37 cellular contexts compared by ENCODE assay signal in genomic region chr15:66564136-66565041, GRCh38. TPM values are rescaled to one million over a fixed set of nuclear protein-coding genes. Genes with fewer than 3 reads are reported as not detected.
A peak's percentile ranks its signal among the peaks of the same experiment; 100 is the strongest.
DNase-seq lines count a peak whose midpoint lies in the region; ATAC-seq and TF ChIP-seq lines count a peak whose summit lies in the region.
"Had no signal": no experiment of that assay in that cellular context is flagged by ENCODE, and none has a peak within 500 bp of the region (broad histone marks: within the 10 kb centered on the region; RNA-seq: fewer than 3 reads in every experiment).

No MANE protein-coding gene starts in this region.

- peaks cover 0 to 9% of the 10 kb centered on the region in 2 donors for H3K36me3 ChIP-seq in neuronal stem cell (replicated peaks in 1 of 2; ENCODE audit: control insufficient read depth in 2 of 2, insufficient read depth in 2 of 2, low read length in 2 of 2)
- H3K36me3 ChIP-seq: gastroesophageal sphincter, pancreas, thyroid gland had no signal

- H3K9ac ChIP-seq in neuronal stem cell (ENCODE audit: low read depth, low read length, poor library complexity): peak overlapping the region; percentile 63
- H3K9ac ChIP-seq: KMS-11, SK-N-SH had no signal

- no peak for ATAC-seq in activated CD8-positive, alpha-beta memory T cell treated with anti-CD3 and anti-CD28 coated beads, Interleukin-2, amount 10 ng/mL, durations not matched to agents 7 days and 5 days
- ATAC-seq in GM21619 (IDR thresholded peaks at IDR 0.05; ENCODE audit: unreplicated experiment): no peak
- ATAC-seq: gastroesophageal sphincter, left colon, pancreas, right cardiac atrium had no signal

- no CpG with 5 or more reads among the region's 18 CpGs for WGBS in neuronal stem cell (ENCODE audit: extremely low coverage in 2 of 2, insufficient read length in 2 of 2, insufficient replicate concordance in 1 of 2), 2 donors

- DNase-seq in activated CD8-positive, alpha-beta memory T cell treated with anti-CD3 and anti-CD28 coated beads, Interleukin-2, amount 50 U/mL, for 48 hours: peak; percentile 34
- DNase-seq in activated CD8-positive, alpha-beta memory T cell treated with anti-CD3 and anti-CD28 coated beads, Interleukin-2, amount 10 ng/mL, durations not matched to agents 7 days and 5 days: no peak
- peak; percentile 41 for DNase-seq in glutamatergic neuron
- DNase-seq in neuronal stem cell (ENCODE audit: low spot score): no peak
- no peak for DNase-seq in SW 1271 (lab: John Stamatoyannopoulos, UW)
- no peak for DNase-seq in type B pancreatic cell (ENCODE audit: extremely low spot score, unreplicated experiment)
- DNase-seq in NCI-H128 (lab: John Stamatoyannopoulos, UW; ENCODE audit: unreplicated experiment): no peak
- DNase-seq: 8988T; activated CD4-positive, alpha-beta T cell treated with anti-CD3 and anti-CD28 coated beads, Interleukin-2, amount 50 U/mL, for 48 hours; activated CD4-positive, CD25-positive, alpha-beta regulatory T cell treated with anti-CD3 and anti-CD28 coated beads, Interleukin-2, amount 50 U/mL, for 72 hours; activated naive CD4-positive, alpha-beta T cell treated with anti-CD3 and anti-CD28 coated beads, Interleukin-2, amount 50 U/mL, for 16 hours; amygdala; Caco-2; DMS53; dorsolateral prefrontal cortex; hippocampal formation; immature natural killer cell; left colon; mammary epithelial cell; MM.1S; NCI-H1417; NCI-H2081 treated with DMSO at 0.1 percent for 48 hours; NCI-H2227 treated with DMSO at 0.1 percent for 48 hours; nephron progenitor cell; NK-92 treated with Interleukin-12 subunit alpha and Interleukin-12 subunit beta, amount 100 ng/mL, for 24 hours; pancreas; PC-9; right cardiac atrium; SK-N-SH; stimulated activated CD4-positive, alpha-beta T cell treated with anti-CD3 and anti-CD28 coated beads, Interleukin-4, amount 100 ng/mL, for 1 hour; T-helper 2 cell; thyroid gland had no signal

- CTCF ChIA-PET in activated CD8-positive, alpha-beta memory T cell treated with anti-CD3 and anti-CD28 coated beads, Interleukin-2, amount 10 ng/mL, durations not matched to agents 7 days and 5 days (lab: Charles Lee): interaction anchor here (1.4 kb wide), 1 partner anchor 12 kb away, joined by 3 read pairs; no protein-coding TSS in a partner anchor

- H3K27ac ChIP-seq in neuronal stem cell (replicated peaks; ENCODE audit: low read length): peak overlapping the region; percentile 52
- H3K27ac ChIP-seq: C4-2B, dorsolateral prefrontal cortex, gastroesophageal sphincter, KMS-11, pancreas, PC-9, thyroid gland had no signal

- peak overlapping the region; percentile 67 for H2BK120ac ChIP-seq in neuronal stem cell (ENCODE audit: low read depth, low read length)

- peak overlapping the region; percentile 81 for H3K4ac ChIP-seq in neuronal stem cell (ENCODE audit: low read length)

- no peaks in the 10 kb centered on the region for H3K9me3 Mint-ChIP-seq in activated CD8-positive, alpha-beta memory T cell treated with anti-CD3 and anti-CD28 coated beads, Interleukin-2, amount 10 ng/mL, durations not matched to agents 7 days and 5 days (ENCODE audit: low read depth)
- H3K9me3 Mint-ChIP-seq in glutamatergic neuron (ENCODE audit: unreplicated experiment): peaks cover 11% of the 10 kb centered on the region
- H3K9me3 Mint-ChIP-seq in type B pancreatic cell: no peaks in the 10 kb centered on the region
- H3K9me3 Mint-ChIP-seq: activated T-helper 2 cell treated with anti-CD3 and anti-CD28 coated beads, Interferon-gamma antibody, Interleukin-2, Interleukin-4, amounts not matched to agents 10 μg/mL and 5 μg/mL and 100 μg/mL, durations not matched to agents 14 hours and 24 hours and 36 hours; nephron progenitor cell had no signal

- H3K27me3 ChIP-seq in neuronal stem cell (ENCODE audit: control insufficient read depth in 3 of 3, insufficient read depth in 3 of 3, low read depth in 1 of 3, low read length in 3 of 3): no peaks in the 10 kb centered on the region
- H3K27me3 ChIP-seq: dorsolateral prefrontal cortex, pancreas, thyroid gland had no signal

- no peaks in the 10 kb centered on the region for H3K27me3 Mint-ChIP-seq in activated CD8-positive, alpha-beta memory T cell treated with anti-CD3 and anti-CD28 coated beads, Interleukin-2, amount 10 ng/mL, durations not matched to agents 7 days and 5 days
- peaks cover 7% of the 10 kb centered on the region for H3K27me3 Mint-ChIP-seq in glutamatergic neuron (ENCODE audit: unreplicated experiment)
- no peaks in the 10 kb centered on the region for H3K27me3 Mint-ChIP-seq in type B pancreatic cell

- peak overlapping the region; percentile 63 for H3K23ac ChIP-seq in neuronal stem cell (ENCODE audit: low read depth, low read length, poor library complexity)

- TF ChIP-seq CTCF in glutamatergic neuron (IDR thresholded peaks at IDR 0.05; ENCODE audit: partially characterized antibody, unreplicated experiment) (no peak), type B pancreatic cell (conservative IDR thresholded peaks at IDR 0.05) (no peak)

- peaks cover 12 to 25% of the 10 kb centered on the region in 2 donors for H3K4me1 ChIP-seq in neuronal stem cell (ENCODE audit: control insufficient read depth in 2 of 2, insufficient read depth in 1 of 2, low read depth in 1 of 2, low read length in 2 of 2)
- H3K4me1 ChIP-seq: Caco-2, pancreas, thyroid gland had no signal

- peak overlapping the region; percentile 90 for H3K14ac ChIP-seq in neuronal stem cell (ENCODE audit: low read length)

- H2AFZ ChIP-seq in neuronal stem cell (ENCODE audit: low read length): no peak overlapping the region
- H2AFZ ChIP-seq: PC-9 had no signal

- H3K9me3 ChIP-seq in neuronal stem cell (replicated peaks in 1 of 2; ENCODE audit: control insufficient read depth in 2 of 2, insufficient read depth in 1 of 2, low read depth in 1 of 2, low read length in 2 of 2): no peaks in the 10 kb centered on the region
- H3K9me3 ChIP-seq: Caco-2, gastroesophageal sphincter, pancreas, SK-N-SH, thyroid gland had no signal

- H3K4me3 Mint-ChIP-seq in activated CD8-positive, alpha-beta memory T cell treated with anti-CD3 and anti-CD28 coated beads, Interleukin-2, amount 10 ng/mL, durations not matched to agents 7 days and 5 days: no peak overlapping the region
- H3K4me3 Mint-ChIP-seq in glutamatergic neuron (ENCODE audit: unreplicated experiment) (no peak overlapping the region), type B pancreatic cell (no peak overlapping the region)
- H3K4me3 Mint-ChIP-seq: immature natural killer cell had no signal

- H3K79me1 ChIP-seq in neuronal stem cell (ENCODE audit: low read depth, low read length): peaks cover 9% of the 10 kb centered on the region

- H2BK12ac ChIP-seq in neuronal stem cell (ENCODE audit: low read length): peak overlapping the region; percentile 97

- H3K18ac ChIP-seq in neuronal stem cell (ENCODE audit: low read length): peak overlapping the region; percentile 92

- peak overlapping the region; percentile 61 for H2BK5ac ChIP-seq in neuronal stem cell (ENCODE audit: low read length)

- no peak overlapping the region for H3K27ac Mint-ChIP-seq in activated CD8-positive, alpha-beta memory T cell treated with anti-CD3 and anti-CD28 coated beads, Interleukin-2, amount 10 ng/mL, durations not matched to agents 7 days and 5 days
- H3K27ac Mint-ChIP-seq in glutamatergic neuron (ENCODE audit: unreplicated experiment): no peak overlapping the region
- no peak overlapping the region for H3K27ac Mint-ChIP-seq in type B pancreatic cell
- H3K27ac Mint-ChIP-seq: activated T-helper 2 cell treated with anti-CD3 and anti-CD28 coated beads, Interferon-gamma antibody, Interleukin-2, Interleukin-4, amounts not matched to agents 10 μg/mL and 5 μg/mL and 100 μg/mL, durations not matched to agents 14 hours and 24 hours and 36 hours; immature natural killer cell; nephron progenitor cell had no signal

- no peak overlapping the region for H3K4me2 ChIP-seq in neuronal stem cell (ENCODE audit: insufficient read depth, low read length, poor library complexity, severe bottlenecking)
- H3K4me2 ChIP-seq: KMS-11, PC-9, SK-N-SH had no signal

- H3K4me3 ChIP-seq in neuronal stem cell (ENCODE audit: low read length in 2 of 2): peak overlapping the region in 1 of 2 donors; percentile 51
- H3K4me3 ChIP-seq: dorsolateral prefrontal cortex, gastroesophageal sphincter, pancreas, PC-9, thyroid gland had no signal

- H4K91ac ChIP-seq in neuronal stem cell (ENCODE audit: low read depth, low read length, poor library complexity): peak overlapping the region; percentile 88

- peak overlapping the region; percentile 96 for H2AK5ac ChIP-seq in neuronal stem cell (ENCODE audit: low read depth, low read length)

- peaks cover 7% of the 10 kb centered on the region for H3K4me1 Mint-ChIP-seq in activated CD8-positive, alpha-beta memory T cell treated with anti-CD3 and anti-CD28 coated beads, Interleukin-2, amount 10 ng/mL, durations not matched to agents 7 days and 5 days
- H3K4me1 Mint-ChIP-seq in glutamatergic neuron (ENCODE audit: low read depth, unreplicated experiment) (peaks cover 10% of the 10 kb centered on the region), type B pancreatic cell (ENCODE audit: unreplicated experiment) (peaks cover 20% of the 10 kb centered on the region)

- H2BK15ac ChIP-seq in neuronal stem cell (ENCODE audit: low read length): peak overlapping the region; percentile 94

- H3K36me3 Mint-ChIP-seq in activated CD8-positive, alpha-beta memory T cell treated with anti-CD3 and anti-CD28 coated beads, Interleukin-2, amount 10 ng/mL, durations not matched to agents 7 days and 5 days: no peaks in the 10 kb centered on the region
- H3K36me3 Mint-ChIP-seq in glutamatergic neuron (ENCODE audit: unreplicated experiment) (no peaks in the 10 kb centered on the region), type B pancreatic cell (no peaks in the 10 kb centered on the region)

- H4K8ac ChIP-seq in neuronal stem cell (ENCODE audit: low read depth, low read length): peak overlapping the region; percentile 97

RNA-seq across cellular contexts. Expression of gene LCTL, which starts 1.4 kb away (rescaled TPM):
- not detected for total RNA-seq in activated CD8-positive, alpha-beta memory T cell treated with anti-CD3 and anti-CD28 coated beads, Interleukin-2, amount 10 ng/mL, durations not matched to agents 7 days and 5 days
- total RNA-seq in glutamatergic neuron (ENCODE audit: unreplicated experiment) (not detected), type B pancreatic cell (ENCODE audit: low replicate concordance) (1.4 TPM in 1 of 2 replicates, not detected in the other)
- 10.9 TPM for polyA plus RNA-seq in neuronal stem cell (2013, experiment 1 of 2)
- polyA plus RNA-seq in neuronal stem cell (2013, experiment 2 of 2): 10.4 TPM
- total RNA-seq: activated T-helper 2 cell treated with anti-CD3 and anti-CD28 coated beads, Interferon-gamma antibody, Interleukin-2, Interleukin-4, amounts not matched to agents 10 μg/mL and 5 μg/mL and 100 μg/mL, durations not matched to agents 14 hours and 24 hours and 36 hours; Caco-2; gastroesophageal sphincter; left colon; pancreas; PC-9; right cardiac atrium; thyroid gland had no signal
- polyA plus RNA-seq: pancreas, right cardiac atrium had no signal

RNA-seq across cellular contexts. Expression of gene ZWILCH, which starts 59.3 kb away (rescaled TPM):
- total RNA-seq in activated CD8-positive, alpha-beta memory T cell treated with anti-CD3 and anti-CD28 coated beads, Interleukin-2, amount 10 ng/mL, durations not matched to agents 7 days and 5 days: 10 to 100 TPM; 35.6 to 44.6 TPM
- 21.8 TPM for total RNA-seq in glutamatergic neuron (ENCODE audit: unreplicated experiment)
- 22.1 TPM for polyA plus RNA-seq in neuronal stem cell (2013, experiment 1 of 2)
- polyA plus RNA-seq in neuronal stem cell (2013, experiment 2 of 2): 23.8 TPM
- 15.0 and 23.2 TPM in 2 replicates for total RNA-seq in type B pancreatic cell (ENCODE audit: low replicate concordance)

RNA-seq across cellular contexts. Expression of gene RPL4, which starts 59.7 kb away (rescaled TPM):
- total RNA-seq in activated CD8-positive, alpha-beta memory T cell treated with anti-CD3 and anti-CD28 coated beads, Interleukin-2, amount 10 ng/mL, durations not matched to agents 7 days and 5 days: 1,000 to 10,000 TPM; 2,060 to 2,722 TPM
- total RNA-seq in glutamatergic neuron (ENCODE audit: unreplicated experiment): 1,679 TPM
- polyA plus RNA-seq in neuronal stem cell (2013, experiment 1 of 2): 3,499 TPM
- polyA plus RNA-seq in neuronal stem cell (2013, experiment 2 of 2): 3,563 TPM
- total RNA-seq in type B pancreatic cell (ENCODE audit: low replicate concordance): 2,930 and 3,234 TPM in 2 replicates

Comparison
In these comparisons a context has a peak if more than half of its experiments do, and no peak if none do; other contexts are left out.
1. DNase-seq: peak in activated CD8-positive, alpha-beta memory T cell treated with anti-CD3 and anti-CD28 coated beads, Interleukin-2, amount 50 U/mL, for 48 hours (single experiment) and glutamatergic neuron (single experiment); none in activated CD8-positive, alpha-beta memory T cell treated with anti-CD3 and anti-CD28 coated beads, Interleukin-2, amount 10 ng/mL, durations not matched to agents 7 days and 5 days (single experiment), neuronal stem cell (single experiment), SW 1271 (0 of 2), type B pancreatic cell (single experiment) and NCI-H128 (single experiment).